Comparison of ENCODE assay signal across 18 cellular contexts in genomic region chr11:65925397-65925796, GRCh38. TPM values are rescaled to one million over a fixed set of nuclear protein-coding genes. Genes with fewer than 3 reads are reported as not detected.
A peak's percentile ranks its signal among the peaks of the same experiment; 100 is the strongest.
DNase-seq lines count a peak whose midpoint lies in the region; ATAC-seq lines count a peak whose summit lies in the region.
"Had no signal": no experiment of that assay in that cellular context is flagged by ENCODE, and none has a peak within 500 bp of the region (broad histone marks: within the 10 kb centered on the region; RNA-seq: fewer than 3 reads in every experiment).

No MANE protein-coding gene starts in this region.

- H3K4me3 Mint-ChIP-seq in T-helper 2 cell treated with Interferon-gamma antibody and Interleukin-4, amounts not matched to agents 5 μg/mL and 100 μg/mL, for 36 hours = no peak overlapping the region
- H3K4me3 Mint-ChIP-seq in stimulated activated naive CD8-positive, alpha-beta T cell treated with anti-CD3 and anti-CD28 coated beads, Interleukin-15, Interleukin-2, amounts not matched to agents 100 ng/mL and 50 ng/mL, for 24 hours = no peak overlapping the region
- no peak overlapping the region for H3K4me3 Mint-ChIP-seq in stimulated activated naive CD8-positive, alpha-beta T cell treated with anti-CD3 and anti-CD28 coated beads, Interleukin-15, amount 100 ng/mL, for 72 hours
- H3K4me3 Mint-ChIP-seq in immature natural killer cell = no peak overlapping the region
- no peak overlapping the region for H3K4me3 Mint-ChIP-seq in natural killer cell treated with Interleukin-12 subunit alpha and Interleukin-12 subunit beta and Interleukin-15 and Interleukin-18, amount 100 ng/mL, for 72 hours

- H3K36me3 Mint-ChIP-seq in T-helper 2 cell treated with Interferon-gamma antibody and Interleukin-4, amounts not matched to agents 5 μg/mL and 100 μg/mL, for 36 hours (ENCODE audit: low read depth) = peaks cover 19% of the 10 kb centered on the region
- H3K36me3 Mint-ChIP-seq in stimulated activated naive CD8-positive, alpha-beta T cell treated with anti-CD3 and anti-CD28 coated beads, Interleukin-15, Interleukin-2, amounts not matched to agents 100 ng/mL and 50 ng/mL, for 24 hours (ENCODE audit: low read depth) = peaks cover 20% of the 10 kb centered on the region
- peaks cover 8 to 14% (median 11%) of the 10 kb centered on the region in 3 donors for H3K36me3 Mint-ChIP-seq in immature natural killer cell
- H3K36me3 Mint-ChIP-seq in natural killer cell treated with Interleukin-12 subunit alpha and Interleukin-12 subunit beta and Interleukin-15 and Interleukin-18, amount 100 ng/mL, for 72 hours = no peaks in the 10 kb centered on the region

- peaks cover 27% of the 10 kb centered on the region for H3K4me1 Mint-ChIP-seq in T-helper 2 cell treated with Interferon-gamma antibody and Interleukin-4, amounts not matched to agents 5 μg/mL and 100 μg/mL, for 36 hours (ENCODE audit: low read depth)
- H3K4me1 Mint-ChIP-seq in stimulated activated naive CD8-positive, alpha-beta T cell treated with anti-CD3 and anti-CD28 coated beads, Interleukin-15, Interleukin-2, amounts not matched to agents 100 ng/mL and 50 ng/mL, for 24 hours (ENCODE audit: low read depth) = peaks cover 39% of the 10 kb centered on the region
- peaks cover 53% of the 10 kb centered on the region for H3K4me1 Mint-ChIP-seq in stimulated activated naive CD8-positive, alpha-beta T cell treated with anti-CD3 and anti-CD28 coated beads, Interleukin-15, amount 100 ng/mL, for 72 hours
- H3K4me1 Mint-ChIP-seq in immature natural killer cell = peaks cover 38 to 44% of the 10 kb centered on the region in 2 donors
- H3K4me1 Mint-ChIP-seq in natural killer cell treated with Interleukin-12 subunit alpha and Interleukin-12 subunit beta and Interleukin-15 and Interleukin-18, amount 100 ng/mL, for 72 hours (ENCODE audit: low read depth in 2 of 2) = peaks cover 24 to 32% of the 10 kb centered on the region in 2 donors

- no peak for DNase-seq in T-helper 2 cell treated with Interferon-gamma antibody and Interleukin-4, amounts not matched to agents 5 μg/mL and 100 μg/mL, for 36 hours (ENCODE audit: low spot score)
- DNase-seq in T-helper 2 cell (no peak), immature natural killer cell (no peak), dermis blood vessel endothelial cell (no peak)
- DNase-seq in stimulated activated naive CD8-positive, alpha-beta T cell treated with anti-CD3 and anti-CD28 coated beads, Interleukin-15, amount 100 ng/mL, for 72 hours = no peak
- DNase-seq in natural killer cell treated with Interleukin-12 subunit alpha and Interleukin-12 subunit beta and Interleukin-15 and Interleukin-18, amount 100 ng/mL, for 72 hours (ENCODE audit: low spot score) = no peak
- DNase-seq: 8988T, GOT3, KBM-7, MV-4-11, NCI-H1417, NCI-H1930, NCI-H2171, NCI-H446 treated with DMSO at 0.1 percent for 48 hours, NCI-H748 treated with DMSO at 0.1 percent for 48 hours, RPMI8226 had no signal

- ATAC-seq in stimulated activated naive CD8-positive, alpha-beta T cell treated with anti-CD3 and anti-CD28 coated beads, Interleukin-15, amount 100 ng/mL, for 72 hours = no peak
- ATAC-seq in natural killer cell treated with Interleukin-12 subunit alpha and Interleukin-12 subunit beta and Interleukin-15 and Interleukin-18, amount 100 ng/mL, for 72 hours = no peak
- no peak for ATAC-seq in GM18520 (IDR thresholded peaks at IDR 0.05; ENCODE audit: unreplicated experiment)

- peak overlapping the region; percentile 50 for H3K27ac Mint-ChIP-seq in T-helper 2 cell treated with Interferon-gamma antibody and Interleukin-4, amounts not matched to agents 5 μg/mL and 100 μg/mL, for 36 hours
- peak overlapping the region; percentile 51 for H3K27ac Mint-ChIP-seq in stimulated activated naive CD8-positive, alpha-beta T cell treated with anti-CD3 and anti-CD28 coated beads, Interleukin-15, Interleukin-2, amounts not matched to agents 100 ng/mL and 50 ng/mL, for 24 hours
- H3K27ac Mint-ChIP-seq in stimulated activated naive CD8-positive, alpha-beta T cell treated with anti-CD3 and anti-CD28 coated beads, Interleukin-15, amount 100 ng/mL, for 72 hours = no peak overlapping the region
- peak overlapping the region in 4 of 6 donors; percentile 16 to 74 (median 59) for H3K27ac Mint-ChIP-seq in immature natural killer cell
- H3K27ac Mint-ChIP-seq in natural killer cell treated with Interleukin-12 subunit alpha and Interleukin-12 subunit beta and Interleukin-15 and Interleukin-18, amount 100 ng/mL, for 72 hours = no peak overlapping the region

- no peaks in the 10 kb centered on the region for H3K9me3 Mint-ChIP-seq in T-helper 2 cell treated with Interferon-gamma antibody and Interleukin-4, amounts not matched to agents 5 μg/mL and 100 μg/mL, for 36 hours
- no peaks in the 10 kb centered on the region for H3K9me3 Mint-ChIP-seq in stimulated activated naive CD8-positive, alpha-beta T cell treated with anti-CD3 and anti-CD28 coated beads, Interleukin-15, Interleukin-2, amounts not matched to agents 100 ng/mL and 50 ng/mL, for 24 hours
- H3K9me3 Mint-ChIP-seq in stimulated activated naive CD8-positive, alpha-beta T cell treated with anti-CD3 and anti-CD28 coated beads, Interleukin-15, amount 100 ng/mL, for 72 hours = no peaks in the 10 kb centered on the region
- peaks cover 0 to 1% (median 0%) of the 10 kb centered on the region in 6 donors for H3K9me3 Mint-ChIP-seq in immature natural killer cell
- peaks cover 3% of the 10 kb centered on the region for H3K9me3 Mint-ChIP-seq in natural killer cell treated with Interleukin-12 subunit alpha and Interleukin-12 subunit beta and Interleukin-15 and Interleukin-18, amount 100 ng/mL, for 72 hours

- H3K27me3 Mint-ChIP-seq in T-helper 2 cell treated with Interferon-gamma antibody and Interleukin-4, amounts not matched to agents 5 μg/mL and 100 μg/mL, for 36 hours (ENCODE audit: low read depth) = no peaks in the 10 kb centered on the region
- no peaks in the 10 kb centered on the region for H3K27me3 Mint-ChIP-seq in stimulated activated naive CD8-positive, alpha-beta T cell treated with anti-CD3 and anti-CD28 coated beads, Interleukin-15, Interleukin-2, amounts not matched to agents 100 ng/mL and 50 ng/mL, for 24 hours
- no peaks in the 10 kb centered on the region for H3K27me3 Mint-ChIP-seq in stimulated activated naive CD8-positive, alpha-beta T cell treated with anti-CD3 and anti-CD28 coated beads, Interleukin-15, amount 100 ng/mL, for 72 hours
- peaks cover 0 to 13% (median 8%) of the 10 kb centered on the region in 3 donors for H3K27me3 Mint-ChIP-seq in immature natural killer cell (ENCODE audit: low read depth in 3 of 3)
- H3K27me3 Mint-ChIP-seq in natural killer cell treated with Interleukin-12 subunit alpha and Interleukin-12 subunit beta and Interleukin-15 and Interleukin-18, amount 100 ng/mL, for 72 hours = no peaks in the 10 kb centered on the region

RNA-seq across cellular contexts. Expression of gene DRAP1, which starts 6.2 kb away (rescaled TPM):
- polyA plus RNA-seq in immature natural killer cell = 100 to 1,000 TPM; 135 to 234 (median 182) TPM
- total RNA-seq in natural killer cell treated with Interleukin-12 subunit alpha and Interleukin-12 subunit beta and Interleukin-15 and Interleukin-18, amount 100 ng/mL, for 72 hours = 10 to 100 TPM; 88.5 to 95.6 TPM
- 64.9 and 93.9 TPM in 2 replicates for total RNA-seq in dermis blood vessel endothelial cell

RNA-seq across cellular contexts. Expression of gene C11orf68, which starts 6.5 kb away (rescaled TPM):
- 10 to 100 TPM; 45.7 to 84.5 (median 60.4) TPM for polyA plus RNA-seq in immature natural killer cell
- 10 to 100 TPM; 15.4 to 24.7 TPM for total RNA-seq in natural killer cell treated with Interleukin-12 subunit alpha and Interleukin-12 subunit beta and Interleukin-15 and Interleukin-18, amount 100 ng/mL, for 72 hours
- total RNA-seq in dermis blood vessel endothelial cell = 17.0 and 20.0 TPM in 2 replicates

RNA-seq across cellular contexts. Expression of gene TSGA10IP, which starts 19.9 kb away (rescaled TPM):
- polyA plus RNA-seq in immature natural killer cell = not detected
- total RNA-seq in natural killer cell treated with Interleukin-12 subunit alpha and Interleukin-12 subunit beta and Interleukin-15 and Interleukin-18, amount 100 ng/mL, for 72 hours = not detected
- total RNA-seq in dermis blood vessel endothelial cell = not detected in 2 replicates

RNA-seq across cellular contexts. Expression of gene FOSL1, which starts 25.2 kb away (rescaled TPM):
- under 1 TPM; 0.13 to 0.30 (median 0.17) TPM for polyA plus RNA-seq in immature natural killer cell
- total RNA-seq in natural killer cell treated with Interleukin-12 subunit alpha and Interleukin-12 subunit beta and Interleukin-15 and Interleukin-18, amount 100 ng/mL, for 72 hours = 10 to 100 TPM in 1 of 2 donors, 1 to 10 TPM in 1; 7.9 to 18.1 TPM
- total RNA-seq in dermis blood vessel endothelial cell = 3.6 and 4.9 TPM in 2 replicates

RNA-seq across cellular contexts. Expression of gene CCDC85B, which starts 34.9 kb away (rescaled TPM):
- 100 to 1,000 TPM in 2 of 3 donors, 10 to 100 TPM in 1; 62.9 to 159 (median 142) TPM for polyA plus RNA-seq in immature natural killer cell
- total RNA-seq in natural killer cell treated with Interleukin-12 subunit alpha and Interleukin-12 subunit beta and Interleukin-15 and Interleukin-18, amount 100 ng/mL, for 72 hours = 10 to 100 TPM; 44.6 to 89.8 TPM
- total RNA-seq in dermis blood vessel endothelial cell = 69.3 and 163 TPM in 2 replicates

Comparison
In these comparisons a context has a peak if more than half of its experiments do, and no peak if none do; other contexts are left out.
1. H3K27ac Mint-ChIP-seq: peak in T-helper 2 cell treated with Interferon-gamma antibody and Interleukin-4, amounts not matched to agents 5 μg/mL and 100 μg/mL, for 36 hours (single experiment), stimulated activated naive CD8-positive, alpha-beta T cell treated with anti-CD3 and anti-CD28 coated beads, Interleukin-15, Interleukin-2, amounts not matched to agents 100 ng/mL and 50 ng/mL, for 24 hours (single experiment) and immature natural killer cell (4 of 6); none in stimulated activated naive CD8-positive, alpha-beta T cell treated with anti-CD3 and anti-CD28 coated beads, Interleukin-15, amount 100 ng/mL, for 72 hours (0 of 2) and natural killer cell treated with Interleukin-12 subunit alpha and Interleukin-12 subunit beta and Interleukin-15 and Interleukin-18, amount 100 ng/mL, for 72 hours (0 of 2).